Comparison of ENCODE assay signal across 8 cellular contexts in the genomic region with DNA sequence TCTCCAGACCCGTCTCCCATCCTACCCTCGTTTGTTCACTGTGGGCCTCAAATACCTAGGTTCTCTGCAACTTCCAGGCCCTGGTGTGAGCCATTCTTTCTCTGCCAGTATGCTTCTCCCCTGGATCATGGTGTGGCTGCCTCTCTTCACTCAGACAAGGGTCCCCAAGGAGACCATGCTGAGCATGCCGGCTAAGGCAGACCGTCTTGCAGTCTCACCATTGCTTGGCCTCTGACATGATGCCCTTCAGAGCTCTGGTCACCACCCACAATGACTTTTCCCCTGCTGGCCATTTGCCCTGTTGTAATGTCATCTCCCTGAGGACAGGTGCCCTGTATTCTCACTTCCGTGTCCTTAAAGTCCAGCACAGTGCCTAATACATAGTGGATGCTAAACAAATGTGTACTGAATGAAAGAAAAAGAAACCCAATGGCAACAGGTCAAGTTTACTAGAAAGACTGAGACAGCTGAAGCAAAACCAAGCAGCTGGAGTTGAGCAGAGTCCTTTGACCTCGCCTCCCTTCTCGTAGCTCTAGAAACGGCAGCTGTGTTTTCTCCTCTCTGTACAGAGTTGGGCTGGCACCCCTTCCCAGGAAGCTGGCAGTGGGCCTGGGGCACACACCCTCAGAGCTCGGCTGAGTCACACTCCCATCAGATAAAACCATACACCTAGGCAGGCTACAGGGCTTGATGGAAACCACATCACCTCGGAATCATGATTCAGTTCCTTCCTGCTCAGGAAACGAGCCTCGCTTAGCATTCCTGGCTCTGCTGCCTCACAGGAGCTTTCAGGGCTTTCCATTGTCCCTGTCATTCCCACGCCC. TPM values are rescaled to one million over a fixed set of nuclear protein-coding genes. Genes with fewer than 3 reads are reported as not detected.
A peak's percentile ranks its signal among the peaks of the same experiment; 100 is the strongest.
DNase-seq lines count a peak whose midpoint lies in the region; ATAC-seq, FAIRE-seq and TF ChIP-seq lines count a peak whose summit lies in the region.

No MANE protein-coding gene starts in this region.

- peaks cover 48% of the 10 kb centered on the region for H3K36me3 Mint-ChIP-seq in activated T-cell treated with anti-CD3 and anti-CD28 coated beads, Interleukin-2, amount 50 U/mL, for 24 hours (ENCODE audit: low read depth)

- peaks cover 0 to 29% (median 8%) of the 10 kb centered on the region in 3 donors for H3K36me3 ChIP-seq in pancreas

- CTCF ChIA-PET in AG04450 (lab: Charles Lee), result interaction anchor here (0.6 to 2.3 kb wide), 5 partner anchors 15 to 196 kb away, joined by 3 to 14 read pairs (median 6); no protein-coding TSS in a partner anchor

- H3K27ac Mint-ChIP-seq in activated T-cell treated with anti-CD3 and anti-CD28 coated beads, Interleukin-2, amount 50 U/mL, for 24 hours, result peak overlapping the region; percentile 86

- peak; percentile 46 for DNase-seq in AG04450 (ENCODE audit: low read depth, low spot score)
- peak; percentile 31 for DNase-seq in NB4 (ENCODE audit: low read depth)
- peak; percentile 62 for DNase-seq in activated T-cell treated with anti-CD3 and anti-CD28 coated beads, Interleukin-2, amount 50 U/mL, for 24 hours
- DNase-seq in fibroblast of gingiva (ENCODE audit: low read depth), result peak; percentile 72
- DNase-seq in pancreas, result peak; percentile 85 to 96 (median 94)
- DNase-seq in NCI-H1417 treated with DMSO at 0.1 percent for 48 hours (lab: John Stamatoyannopoulos, UW), result no peak
- no peak for DNase-seq in NCI-H526 treated with DMSO at 0.1 percent for 48 hours (lab: John Stamatoyannopoulos, UW)

- H3K27me3 Mint-ChIP-seq in activated T-cell treated with anti-CD3 and anti-CD28 coated beads, Interleukin-2, amount 50 U/mL, for 24 hours, result no peaks in the 10 kb centered on the region

- peak; percentile 81 for FAIRE-seq in pancreas (lab: Jason Lieb, UNC)

- ATAC-seq in pancreas, result peak; percentile 92 to 95 (median 94)
- no peak for ATAC-seq in GM18907 (IDR thresholded peaks at IDR 0.05; ENCODE audit: unreplicated experiment)

- peaks cover 60% of the 10 kb centered on the region for H3K4me1 Mint-ChIP-seq in activated T-cell treated with anti-CD3 and anti-CD28 coated beads, Interleukin-2, amount 50 U/mL, for 24 hours (ENCODE audit: low read depth)

- H3K4me1 ChIP-seq in pancreas, result peaks cover 13 to 16% (median 15%) of the 10 kb centered on the region in 3 donors

- intact Hi-C loops in pancreas (cut with DNase I), result no loop called here

- H3K9me3 Mint-ChIP-seq in activated T-cell treated with anti-CD3 and anti-CD28 coated beads, Interleukin-2, amount 50 U/mL, for 24 hours, result no peaks in the 10 kb centered on the region

- H3K4me3 Mint-ChIP-seq in activated T-cell treated with anti-CD3 and anti-CD28 coated beads, Interleukin-2, amount 50 U/mL, for 24 hours, result peak overlapping the region; percentile 49

- 24% methylated on average over 13 of the region's 13 CpGs for WGBS in pancreas, 2 donors

- TF ChIP-seq POLR2A in NB4 (IDR thresholded peaks at IDR 0.05; ENCODE audit: extremely low read depth, insufficient read length), result no peak

- H3K27me3 ChIP-seq in AG04450 (ENCODE audit: control insufficient read depth, insufficient read depth, low read length), result no peaks in the 10 kb centered on the region
- no peaks in the 10 kb centered on the region for H3K27me3 ChIP-seq in pancreas

- POLR2A ChIA-PET in AG04450 (lab: Yijun Ruan, JAX), result interaction anchor here (0.6 to 1.8 kb wide), 6 partner anchors 15 to 371 kb away, joined by 3 to 10 read pairs (median 5); a partner anchor contains a TSS

- H3K4me3 ChIP-seq in AG04450 (ENCODE audit: low read depth, low read length) (no peak overlapping the region), NB4 (ENCODE audit: low read depth, low read length) (no peak overlapping the region), pancreas (no peak overlapping the region)

- no peak for TF ChIP-seq CTCF in AG04450 (IDR thresholded peaks at IDR 0.05; ENCODE audit: low read depth, low read length)
- no peak for TF ChIP-seq CTCF in NB4 (IDR thresholded peaks at IDR 0.05; ENCODE audit: low read depth, low read length)
- TF ChIP-seq CTCF in pancreas (IDR thresholded peaks at IDR 0.05), result no peak

- H3K9me3 ChIP-seq in AG04450 (ENCODE audit: control insufficient read depth, insufficient read depth, low read length) (no peaks in the 10 kb centered on the region), pancreas (no peaks in the 10 kb centered on the region)

- H3K27ac ChIP-seq in AG04450 (ENCODE audit: low read depth, low read length) (peak overlapping the region; percentile 47), pancreas (peak overlapping the region; percentile 54 to 82 (median 74))

RNA-seq across cellular contexts. Expression of a gene that starts 8.6 kb away (rescaled TPM):
- polyA plus RNA-seq in AG04450 (2011; rRNA removed), result 0.02 and 0.05 TPM in 2 replicates
- polyA minus RNA-seq in AG04450 (2011; rRNA and poly(A)+ RNA removed), result not detected in 2 replicates
- total RNA-seq in pancreas, result under 1 TPM in 4 of 6 donors, not detected in 2; 0.03 to 0.47 (median 0.04) TPM
- polyA plus RNA-seq in pancreas, result under 1 TPM; 0.05 to 0.27 TPM

RNA-seq across cellular contexts. Expression of a gene that starts 18.8 kb away (rescaled TPM):
- polyA plus RNA-seq in AG04450 (2011; rRNA removed) (61.4 and 61.7 TPM in 2 replicates), pancreas (10 to 100 TPM in 1 of 2 donors, 1 to 10 TPM in 1; 8.4 to 20.2 TPM)
- polyA minus RNA-seq in AG04450 (2011; rRNA and poly(A)+ RNA removed), result 63.9 and 85.0 TPM in 2 replicates
- total RNA-seq in pancreas, result 10 to 100 TPM; 10.1 to 21.7 (median 12.9) TPM

RNA-seq across cellular contexts. Expression of a gene that starts 22.2 kb away (rescaled TPM):
- polyA plus RNA-seq in AG04450 (2011; rRNA removed) (96.6 and 128 TPM in 2 replicates), pancreas (10 to 100 TPM; 12.9 to 15.9 TPM)
- polyA minus RNA-seq in AG04450 (2011; rRNA and poly(A)+ RNA removed), result 61.0 and 91.5 TPM in 2 replicates
- total RNA-seq in pancreas, result 10 to 100 TPM in 4 of 6 donors, 1 to 10 TPM in 2; 8.9 to 26.8 (median 11.3) TPM

RNA-seq across cellular contexts. Expression of a gene that starts 28.8 kb away (rescaled TPM):
- polyA plus RNA-seq in AG04450 (2011; rRNA removed) (29.2 and 34.4 TPM in 2 replicates), pancreas (10 to 100 TPM in 1 of 2 donors, 1 to 10 TPM in 1; 9.2 to 11.8 TPM)
- polyA minus RNA-seq in AG04450 (2011; rRNA and poly(A)+ RNA removed), result 26.5 and 33.5 TPM in 2 replicates
- total RNA-seq in pancreas, result 10 to 100 TPM in 1 of 6 donors, 1 to 10 TPM in 5; 4.0 to 15.2 (median 6.7) TPM

Comparison
In these comparisons a context has a peak if more than half of its experiments do, and no peak if none do; other contexts are left out.
1. DNase-seq: peak in AG04450 (single experiment), NB4 (single experiment), activated T-cell treated with anti-CD3 and anti-CD28 coated beads, Interleukin-2, amount 50 U/mL, for 24 hours (single experiment), fibroblast of gingiva (single experiment) and pancreas (6 of 6); none in NCI-H1417 treated with DMSO at 0.1 percent for 48 hours (single experiment) and NCI-H526 treated with DMSO at 0.1 percent for 48 hours (single experiment).